ENCODE assay signal across 8 cellular contexts in genomic region chr9:131839281-131840084, GRCh38.
A peak's percentile ranks its signal among the peaks of the same experiment; 100 is the strongest.
DNase-seq lines count a peak whose midpoint lies in the region; ATAC-seq and TF ChIP-seq lines count a peak whose summit lies in the region.

No MANE protein-coding gene starts in this region.

- no peak overlapping the region for H3K4me3 Mint-ChIP-seq in MCF 10A (ENCODE audit: unreplicated experiment)
- H3K4me3 Mint-ChIP-seq in stimulated activated naive CD8-positive, alpha-beta T cell treated with anti-CD3 and anti-CD28 coated beads, Interleukin-15, Interleukin-2, amounts not matched to agents 100 ng/mL and 50 ng/mL, for 24 hours = no peak overlapping the region

- peaks cover 10% of the 10 kb centered on the region for H3K4me1 Mint-ChIP-seq in MCF 10A (ENCODE audit: insufficient read depth, unreplicated experiment)
- H3K4me1 Mint-ChIP-seq in stimulated activated naive CD8-positive, alpha-beta T cell treated with anti-CD3 and anti-CD28 coated beads, Interleukin-15, Interleukin-2, amounts not matched to agents 100 ng/mL and 50 ng/mL, for 24 hours (ENCODE audit: low read depth) = peaks cover 10% of the 10 kb centered on the region

- H3K27me3 Mint-ChIP-seq in MCF 10A (ENCODE audit: insufficient read depth, unreplicated experiment) = peaks cover 12% of the 10 kb centered on the region
- peaks cover 15% of the 10 kb centered on the region for H3K27me3 Mint-ChIP-seq in stimulated activated naive CD8-positive, alpha-beta T cell treated with anti-CD3 and anti-CD28 coated beads, Interleukin-15, Interleukin-2, amounts not matched to agents 100 ng/mL and 50 ng/mL, for 24 hours

- H3K4me3 ChIP-seq in breast epithelium (no peak overlapping the region), ascending aorta (no peak overlapping the region)

- no peaks in the 10 kb centered on the region for H3K36me3 Mint-ChIP-seq in MCF 10A (ENCODE audit: insufficient read depth, unreplicated experiment)
- no peaks in the 10 kb centered on the region for H3K36me3 Mint-ChIP-seq in stimulated activated naive CD8-positive, alpha-beta T cell treated with anti-CD3 and anti-CD28 coated beads, Interleukin-15, Interleukin-2, amounts not matched to agents 100 ng/mL and 50 ng/mL, for 24 hours (ENCODE audit: low read depth)

- H3K4me1 ChIP-seq in breast epithelium (no peaks in the 10 kb centered on the region), foreskin keratinocyte (no peaks in the 10 kb centered on the region), ascending aorta (no peaks in the 10 kb centered on the region)

- no peak for TF ChIP-seq POLR2A in breast epithelium (IDR thresholded peaks at IDR 0.05)

- intact Hi-C loops in MCF 10A (cut with micrococcal nuclease) (no loop called here), breast epithelium (cut with DNase I; ENCODE audit: low total_unique reads) (loop anchor here (5.0 kb wide), 1 partner anchor 1778 kb away; no protein-coding TSS in a partner anchor), ascending aorta (cut with DNase I) (no loop called here)

- POLR2A ChIA-PET in MCF 10A (lab: Yijun Ruan, JAX) = interaction anchor here (0.8 kb wide), 1 partner anchor 240 kb away, joined by 3 read pairs; the partner anchor contains the start of gene MED27

- no TSS peak for BruUV-seq in MCF 10A (replicated peaks; lab: Mats Ljungman, UMichigan)

- TF ChIP-seq CTCF in MCF 10A (IDR thresholded peaks at IDR 0.05; ENCODE audit: unreplicated experiment) (no peak), breast epithelium (IDR thresholded peaks at IDR 0.05) (no peak), foreskin keratinocyte (conservative IDR thresholded peaks at IDR 0.05) (no peak), ascending aorta (IDR thresholded peaks at IDR 0.05) (no peak)

- H3K27ac ChIP-seq in breast epithelium (no peak overlapping the region), foreskin keratinocyte (no peak overlapping the region), ascending aorta (no peak overlapping the region)

- peak; percentile 65 for DNase-seq in MCF 10A (ENCODE audit: unreplicated experiment)
- DNase-seq in breast epithelium (ENCODE audit: low spot score in 2 of 2) = no peak
- DNase-seq in activated CD8-positive, alpha-beta memory T cell treated with anti-CD3 and anti-CD28 coated beads, Interleukin-2, amount 50 U/mL, for 4 hours = peak; percentile 46
- DNase-seq in foreskin keratinocyte = peak; percentile 28 to 45
- no peak for DNase-seq in ascending aorta (ENCODE audit: low spot score in 2 of 2)

- H3K27ac Mint-ChIP-seq in MCF 10A (ENCODE audit: low read depth, unreplicated experiment) = peak overlapping the region; percentile 49
- peak overlapping the region; percentile 83 for H3K27ac Mint-ChIP-seq in stimulated activated naive CD8-positive, alpha-beta T cell treated with anti-CD3 and anti-CD28 coated beads, Interleukin-15, Interleukin-2, amounts not matched to agents 100 ng/mL and 50 ng/mL, for 24 hours

- H3K36me3 ChIP-seq in breast epithelium (no peaks in the 10 kb centered on the region), ascending aorta (no peaks in the 10 kb centered on the region)

- ATAC-seq in foreskin keratinocyte (peak; percentile 44), HG02938 (IDR thresholded peaks at IDR 0.05; ENCODE audit: unreplicated experiment) (no peak), GM21390 (IDR thresholded peaks at IDR 0.05; ENCODE audit: unreplicated experiment) (no peak)

- H3K27me3 ChIP-seq in breast epithelium (peaks cover 0 to 16% of the 10 kb centered on the region in 2 donors), foreskin keratinocyte (peaks cover 40% of the 10 kb centered on the region), ascending aorta (no peaks in the 10 kb centered on the region)

- H3K9me3 Mint-ChIP-seq in MCF 10A (ENCODE audit: unreplicated experiment) = no peaks in the 10 kb centered on the region
- H3K9me3 Mint-ChIP-seq in stimulated activated naive CD8-positive, alpha-beta T cell treated with anti-CD3 and anti-CD28 coated beads, Interleukin-15, Interleukin-2, amounts not matched to agents 100 ng/mL and 50 ng/mL, for 24 hours = no peaks in the 10 kb centered on the region

- CTCF ChIA-PET in MCF 10A (lab: Yijun Ruan, JAX) = interaction anchor here (0.7 to 0.8 kb wide), 2 partner anchors 397 to 1753 kb away, joined by 3 to 4 read pairs; no protein-coding TSS in a partner anchor

- H3K9me3 ChIP-seq in breast epithelium (peaks cover 3 to 5% of the 10 kb centered on the region in 2 donors), ascending aorta (peaks cover 0 to 4% of the 10 kb centered on the region in 2 donors)

Comparison
In these comparisons a context has a peak if more than half of its experiments do, and no peak if none do; other contexts are left out.
1. DNase-seq: peak in MCF 10A (single experiment), activated CD8-positive, alpha-beta memory T cell treated with anti-CD3 and anti-CD28 coated beads, Interleukin-2, amount 50 U/mL, for 4 hours (single experiment) and foreskin keratinocyte (2 of 2); none in breast epithelium (0 of 2) and ascending aorta (0 of 2).